Comparison of ENCODE assay signal across 34 cellular contexts in genomic region chrX:41499195-41499594, GRCh38. TPM values are rescaled to one million over a fixed set of nuclear protein-coding genes. Genes with fewer than 3 reads are reported as not detected.
"Had no signal": no experiment of that assay in that cellular context is flagged by ENCODE, and none has a peak within 500 bp of the region (broad histone marks: within the 10 kb centered on the region; RNA-seq: fewer than 3 reads in every experiment).

No MANE protein-coding gene starts in this region.

- H3K4me3 ChIP-seq: ascending aorta, breast epithelium, cardiac muscle cell, colonic mucosa, esophagus squamous epithelium, gastroesophageal sphincter, heart right ventricle had no signal

- H3K4me3 Mint-ChIP-seq: activated CD4-positive, alpha-beta T cell treated with anti-CD3 and anti-CD28 coated beads for 36 hours; activated CD8-positive, alpha-beta T cell treated with anti-CD3 and anti-CD28 coated beads for 36 hours; activated naive CD4-positive, alpha-beta T cell treated with anti-CD3 and anti-CD28 coated beads, Interleukin-2, amount 50 U/mL, for 24 hours; activated naive CD8-positive, alpha-beta T cell treated with anti-CD3 and anti-CD28 coated beads, Interleukin-2, amount 10 ng/mL, durations not matched to agents 7 days and 5 days; activated T-cell treated with anti-CD3 and anti-CD28 coated beads, Interleukin-2, amount 50 U/mL, for 4 hours; activated T-helper 17 cell treated with anti-CD3 and anti-CD28 coated beads, Interleukin-2, amount 50 U/mL, for 72 hours; brain had no signal

- H3K4me1 ChIP-seq: ascending aorta, breast epithelium, colonic mucosa, esophagus squamous epithelium, gastroesophageal sphincter, heart right ventricle had no signal

- H3K27ac ChIP-seq: ascending aorta, breast epithelium, cardiac muscle cell, colonic mucosa, epithelial cell of prostate, esophagus squamous epithelium, gastroesophageal sphincter, heart right ventricle had no signal

- H3K4me1 Mint-ChIP-seq: activated CD4-positive, alpha-beta T cell treated with anti-CD3 and anti-CD28 coated beads for 36 hours; activated naive CD8-positive, alpha-beta T cell treated with anti-CD3 and anti-CD28 coated beads, Interleukin-2, amount 10 ng/mL, durations not matched to agents 7 days and 5 days; activated T-helper 17 cell treated with anti-CD3 and anti-CD28 coated beads, Interleukin-2, amount 50 U/mL, for 72 hours had no signal

- H3K36me3 ChIP-seq: ascending aorta, breast epithelium, cardiac muscle cell, colonic mucosa, esophagus squamous epithelium, gastroesophageal sphincter, heart right ventricle had no signal

- ATAC-seq: activated CD4-positive, alpha-beta T cell treated with anti-CD3 and anti-CD28 coated beads for 36 hours; activated CD8-positive, alpha-beta T cell treated with anti-CD3 and anti-CD28 coated beads for 36 hours; activated T-cell treated with anti-CD3 and anti-CD28 coated beads, Interleukin-2, amount 50 U/mL, for 4 hours; activated T-helper 17 cell treated with anti-CD3 and anti-CD28 coated beads, Interleukin-2, amount 50 U/mL, for 72 hours; gastroesophageal sphincter; heart right ventricle had no signal

- H3K9me3 ChIP-seq: ascending aorta, colonic mucosa, esophagus squamous epithelium, gastroesophageal sphincter had no signal

- H3K27me3 Mint-ChIP-seq: activated CD4-positive, alpha-beta T cell treated with anti-CD3 and anti-CD28 coated beads for 36 hours; activated CD8-positive, alpha-beta T cell treated with anti-CD3 and anti-CD28 coated beads for 36 hours; activated naive CD4-positive, alpha-beta T cell treated with anti-CD3 and anti-CD28 coated beads, Interleukin-2, amount 50 U/mL, for 24 hours; activated naive CD8-positive, alpha-beta T cell treated with anti-CD3 and anti-CD28 coated beads, Interleukin-2, amount 10 ng/mL, durations not matched to agents 7 days and 5 days; activated T-helper 17 cell treated with anti-CD3 and anti-CD28 coated beads, Interleukin-2, amount 50 U/mL, for 72 hours; brain had no signal

- H3K27me3 ChIP-seq: ascending aorta, cardiac muscle cell, esophagus squamous epithelium, gastroesophageal sphincter had no signal

- H3K9me3 Mint-ChIP-seq: activated naive CD4-positive, alpha-beta T cell treated with anti-CD3 and anti-CD28 coated beads, Interleukin-2, amount 50 U/mL, for 24 hours had no signal

- H3K36me3 Mint-ChIP-seq: activated naive CD4-positive, alpha-beta T cell treated with anti-CD3 and anti-CD28 coated beads, Interleukin-2, amount 50 U/mL, for 24 hours; brain had no signal

- H3K27ac Mint-ChIP-seq: activated CD4-positive, alpha-beta T cell treated with anti-CD3 and anti-CD28 coated beads for 36 hours; activated CD8-positive, alpha-beta T cell treated with anti-CD3 and anti-CD28 coated beads for 36 hours; activated naive CD4-positive, alpha-beta T cell treated with anti-CD3 and anti-CD28 coated beads, Interleukin-2, amount 50 U/mL, for 24 hours; activated naive CD8-positive, alpha-beta T cell treated with anti-CD3 and anti-CD28 coated beads, Interleukin-2, amount 10 ng/mL, durations not matched to agents 7 days and 5 days; activated T-helper 17 cell treated with anti-CD3 and anti-CD28 coated beads, Interleukin-2, amount 50 U/mL, for 72 hours; brain had no signal

- DNase-seq: activated CD4-positive, alpha-beta T cell treated with anti-CD3 and anti-CD28 coated beads for 36 hours; activated CD4-positive, alpha-beta T cell treated with anti-CD3 and anti-CD28 coated beads, Interleukin-2, amount 50 U/mL, for 1 hour; activated CD4-positive, alpha-beta T cell treated with anti-CD3 and anti-CD28 coated beads, Interleukin-2, amount 50 U/mL, for 48 hours; activated CD4-positive, CD25-positive, alpha-beta regulatory T cell; activated CD4-positive, CD25-positive, alpha-beta regulatory T cell treated with anti-CD3 and anti-CD28 coated beads, Interleukin-2, amount 50 U/mL, for 72 hours; activated CD8-positive, alpha-beta memory T cell treated with anti-CD3 and anti-CD28 coated beads for 24 hours; activated CD8-positive, alpha-beta T cell treated with anti-CD3 and anti-CD28 coated beads for 36 hours; activated effector memory CD4-positive, alpha-beta T cell treated with Interleukin-2 at 50 U/mL for 16 hours; activated gamma-delta T cell treated with Interleukin-2 at 50 U/mL for 16 hours; activated naive CD4-positive, alpha-beta T cell treated with Interleukin-2 at 50 U/mL for 16 hours; activated naive CD8-positive, alpha-beta T cell treated with anti-CD3 and anti-CD28 coated beads, Interleukin-2, amount 10 ng/mL, durations not matched to agents 7 days and 5 days; activated T-cell treated with anti-CD3 and anti-CD28 coated beads, Interleukin-2, amount 50 U/mL, for 4 hours; central memory CD4-positive, alpha-beta T cell; cerebellar nuclear complex; colonic mucosa; effector CD8-positive, alpha-beta T cell; esophagus squamous epithelium; foreskin melanocyte; heart right ventricle; T-helper 2 cell had no signal

RNA-seq across cellular contexts. Expression of gene NYX, which starts 52.1 kb away (rescaled TPM):
- total RNA-seq: activated CD4-positive, alpha-beta T cell treated with anti-CD3 and anti-CD28 coated beads for 36 hours; activated CD8-positive, alpha-beta T cell treated with anti-CD3 and anti-CD28 coated beads for 36 hours; activated naive CD8-positive, alpha-beta T cell treated with anti-CD3 and anti-CD28 coated beads, Interleukin-2, amount 10 ng/mL, durations not matched to agents 7 days and 5 days; activated T-cell treated with anti-CD3 and anti-CD28 coated beads, Interleukin-2, amount 50 U/mL, for 4 hours; ascending aorta; breast epithelium; colonic mucosa; dermis microvascular lymphatic vessel endothelial cell; endothelial cell of umbilical vein; esophagus squamous epithelium; fibroblast of lung; fibroblast of villous mesenchyme; gastroesophageal sphincter; glomerular endothelial cell; heart right ventricle; T-helper 1 cell treated with Interleukin-12 subunit alpha and Interleukin-12 subunit beta and Interleukin-4 antibody, amounts not matched to agents 30 ng/mL and 1 ng/mL, for 36 hours had no signal
